ENCODE assay signal across 18 cellular contexts in the genomic region with DNA sequence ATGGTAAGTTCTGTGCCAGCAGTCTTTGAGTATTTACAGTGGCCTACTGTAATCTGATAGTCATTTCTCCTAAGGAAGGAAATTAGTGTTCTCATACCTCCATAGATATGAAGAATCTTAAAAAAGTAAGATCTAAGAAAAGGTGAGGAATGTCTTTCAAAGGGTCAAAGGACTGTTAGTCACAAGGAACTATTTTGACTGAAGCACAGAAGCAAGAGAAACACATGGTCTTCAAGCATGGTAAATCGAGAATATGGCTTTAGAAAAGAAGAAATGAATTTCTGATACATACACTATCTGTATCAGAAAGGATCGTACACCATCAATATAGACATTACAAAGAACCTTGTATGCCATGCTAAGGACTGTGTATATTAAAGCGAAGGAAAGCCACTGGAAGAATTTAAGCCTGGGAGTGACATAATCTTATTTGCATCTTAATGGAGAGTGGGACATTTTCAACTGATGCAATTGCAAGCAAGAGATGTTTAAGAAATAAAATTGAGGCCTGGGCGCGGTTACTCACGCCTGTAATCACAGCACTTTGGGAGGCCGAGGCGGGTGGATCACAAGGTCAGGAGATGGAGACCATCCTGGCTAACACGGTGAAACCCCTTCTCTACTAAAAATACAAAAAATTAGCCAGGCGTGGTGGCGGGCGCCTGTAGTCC. TPM values are rescaled to one million over a fixed set of nuclear protein-coding genes. Genes with fewer than 3 reads are reported as not detected.
DNase-seq lines count a peak whose midpoint lies in the region; ATAC-seq, FAIRE-seq and TF ChIP-seq lines count a peak whose summit lies in the region.
"Had no signal": no experiment of that assay in that cellular context is flagged by ENCODE, and none has a peak within 500 bp of the region (broad histone marks: within the 10 kb centered on the region; RNA-seq: fewer than 3 reads in every experiment).

No MANE protein-coding gene starts in this region.

- WGBS in K562 (ENCODE audit: insufficient coverage, low coverage, missing lambda C conversion rate) = 44% methylated on average over 9 of the region's 12 CpGs

- TF ChIP-seq CTCF in K562 (IDR thresholded peaks at IDR 0.05 in 2 of 3, conservative IDR thresholded peaks at IDR 0.05 in 1 of 3; ENCODE audit: insufficient read depth in 2 of 3, low read depth in 1 of 3, low read length in 3 of 3) (no peak), ascending aorta (IDR thresholded peaks at IDR 0.05) (no peak), endothelial cell (IDR thresholded peaks at IDR 0.05; ENCODE audit: unreplicated experiment) (no peak)

- in situ Hi-C loops in K562 (cut with MboI) = no loop called here

- H3K27me3 ChIP-seq in K562 (ENCODE audit: control insufficient read depth in 2 of 2, insufficient read depth in 2 of 2, low read length in 2 of 2) (no peaks in the 10 kb centered on the region), SJCRH30 (no peaks in the 10 kb centered on the region), ascending aorta (no peaks in the 10 kb centered on the region)
- H3K27me3 ChIP-seq: BLaER1 treated with 17β-estradiol and CSF1 and Interleukin-3, amounts not matched to agents 10 nM and 100 nM had no signal

- H3K9me3 ChIP-seq in K562 (replicated peaks; ENCODE audit: control insufficient read depth, insufficient read depth, low read depth, low read length) (no peaks in the 10 kb centered on the region), SJCRH30 (replicated peaks) (no peaks in the 10 kb centered on the region), ascending aorta (no peaks in the 10 kb centered on the region)
- H3K9me3 ChIP-seq: BLaER1 treated with 17β-estradiol and CSF1 and Interleukin-3, amounts not matched to agents 10 nM and 100 nM had no signal

- POLR2A ChIA-PET in K562 (lab: Yijun Ruan, JAX) = no interaction called here

- intact Hi-C loops in K562 (cut with micrococcal nuclease) = loop anchor here (10.0 kb wide), 1 partner anchor 76 kb away; no protein-coding TSS in a partner anchor
- intact Hi-C loops in ascending aorta (cut with DNase I) = no loop called here

- no peak; a peak in 1 of 4 replicates for TF ChIP-seq RAD21 in K562 (CRISPR knock-in tag; conservative IDR thresholded peaks at IDR 0.05 in 1 of 2, IDR thresholded peaks at IDR 0.05 in 1 of 2)

- CTCF ChIA-PET in K562 (lab: Yijun Ruan, JAX; ENCODE audit: low intra/inter-chr PET ratio) = interaction anchor here (0.6 kb wide), 1 partner anchor 66 kb away, joined by 3 read pairs; no protein-coding TSS in a partner anchor

- FAIRE-seq in K562 (lab: Jason Lieb, UNC) = no peak
- FAIRE-seq: HTR-8/SVneo had no signal

- H3K36me3 ChIP-seq in K562 (ENCODE audit: control insufficient read depth, insufficient read depth, low read length) (no peaks in the 10 kb centered on the region), SJCRH30 (no peaks in the 10 kb centered on the region), ascending aorta (no peaks in the 10 kb centered on the region)
- H3K36me3 ChIP-seq: BLaER1 treated with 17β-estradiol and CSF1 and Interleukin-3, amounts not matched to agents 10 nM and 100 nM had no signal

- no peak overlapping the region for H3K4me3 Mint-ChIP-seq in stimulated activated naive CD8-positive, alpha-beta T cell treated with anti-CD3 and anti-CD28 coated beads, Interleukin-15, amount 100 ng/mL, for 72 hours
- H3K4me3 Mint-ChIP-seq in endothelial cell (ENCODE audit: unreplicated experiment) = no peak overlapping the region
- H3K4me3 Mint-ChIP-seq: B cell; CD8-positive, alpha-beta T cell; IgD-negative memory B cell had no signal

- no peak for TF ChIP-seq POLR2A in K562 (conservative IDR thresholded peaks at IDR 0.05)

- peaks cover 26% of the 10 kb centered on the region for H3K4me1 Mint-ChIP-seq in stimulated activated naive CD8-positive, alpha-beta T cell treated with anti-CD3 and anti-CD28 coated beads, Interleukin-15, amount 100 ng/mL, for 72 hours
- peaks cover 21% of the 10 kb centered on the region for H3K4me1 Mint-ChIP-seq in endothelial cell (ENCODE audit: unreplicated experiment)

- peaks cover 16 to 19% of the 10 kb centered on the region in 2 experiments; a peak in 4 of 5 replicates for H3K4me1 ChIP-seq in K562 (replicated peaks in 1 of 2; ENCODE audit: control insufficient read depth in 2 of 2, insufficient read depth in 2 of 2, low read length in 2 of 2)
- peaks cover 11% of the 10 kb centered on the region for H3K4me1 ChIP-seq in SJCRH30
- peaks cover 0 to 4% of the 10 kb centered on the region in 2 donors for H3K4me1 ChIP-seq in ascending aorta

- H3K9me1 ChIP-seq in K562 (ENCODE audit: control insufficient read depth, insufficient read depth, low read length) = no peaks in the 10 kb centered on the region

- H3K9me3 Mint-ChIP-seq in stimulated activated naive CD8-positive, alpha-beta T cell treated with anti-CD3 and anti-CD28 coated beads, Interleukin-15, amount 100 ng/mL, for 72 hours = no peaks in the 10 kb centered on the region
- no peaks in the 10 kb centered on the region for H3K9me3 Mint-ChIP-seq in endothelial cell (ENCODE audit: unreplicated experiment)
- H3K9me3 Mint-ChIP-seq: CD8-positive, alpha-beta T cell; IgD-negative memory B cell had no signal

- no peaks in the 10 kb centered on the region for H3K79me2 ChIP-seq in K562 (ENCODE audit: control insufficient read depth, insufficient read depth, low read length)

- no peak overlapping the region for H3K4me2 ChIP-seq in K562 (ENCODE audit: insufficient read depth, low read length)
- H3K4me2 ChIP-seq: BLaER1 treated with 17β-estradiol and CSF1 and Interleukin-3, amounts not matched to agents 10 nM and 100 nM had no signal

- peaks cover 3% of the 10 kb centered on the region for H3K36me3 Mint-ChIP-seq in endothelial cell (ENCODE audit: low read depth, unreplicated experiment)
- H3K36me3 Mint-ChIP-seq: CD8-positive, alpha-beta T cell had no signal

- no peak overlapping the region for H3K9ac ChIP-seq in K562 (ENCODE audit: insufficient read depth in 1 of 2, low read depth in 2 of 2, low read length in 2 of 2)
- H3K9ac ChIP-seq: BLaER1 treated with 17β-estradiol and CSF1 and Interleukin-3, amounts not matched to agents 10 nM and 100 nM had no signal

- H3K27ac ChIP-seq in K562 (ENCODE audit: extremely low read depth, low read depth, low read length) (no peak overlapping the region), SJCRH30 (no peak overlapping the region), ascending aorta (no peak overlapping the region)
- H3K27ac ChIP-seq: BLaER1 treated with 17β-estradiol and CSF1 and Interleukin-3, amounts not matched to agents 10 nM and 100 nM had no signal

- H2AFZ ChIP-seq in K562 (ENCODE audit: low read depth, low read length) = 0 out of 2 replicates have a peak overlapping the region, but pooled peaks have one; percentile 26

- no peak overlapping the region for H3K4me3 ChIP-seq in K562
- H3K4me3 ChIP-seq in SJCRH30 = no peak overlapping the region
- H3K4me3 ChIP-seq in ascending aorta = no peak overlapping the region
- H3K4me3 ChIP-seq: BLaER1 treated with 17β-estradiol and CSF1 and Interleukin-3, amounts not matched to agents 10 nM and 100 nM had no signal

- no peak for DNase-seq in stimulated activated naive CD8-positive, alpha-beta T cell treated with anti-CD3 and anti-CD28 coated beads, Interleukin-15, amount 100 ng/mL, for 72 hours
- no peak for DNase-seq in stimulated activated naive CD8-positive, alpha-beta T cell treated with anti-CD3 and anti-CD28 coated beads, Interleukin-15, Interleukin-2, amounts not matched to agents 100 U/mL and 50 U/mL, for 24 hours
- DNase-seq in OCI-M1 (lab: John Stamatoyannopoulos, UW) (peak; percentile 17), K562 (ENCODE audit: extremely low read depth in 1 of 4, low spot score in 3 of 4) (no peak), SJCRH30 (no peak), ascending aorta (ENCODE audit: low spot score in 2 of 2) (no peak), endothelial cell (ENCODE audit: low spot score) (no peak)
- DNase-seq: 8988T; Calu3; CD8-positive, alpha-beta T cell; DMS79 treated with DMSO at 0.1 percent for 48 hours; GF-D8; GOT3; H7 had no signal

- ATAC-seq in stimulated activated naive CD8-positive, alpha-beta T cell treated with anti-CD3 and anti-CD28 coated beads, Interleukin-15, amount 100 ng/mL, for 72 hours = no peak
- ATAC-seq in stimulated activated naive CD8-positive, alpha-beta T cell treated with anti-CD3 and anti-CD28 coated beads, Interleukin-15, Interleukin-2, amounts not matched to agents 100 U/mL and 50 U/mL, for 24 hours = no peak
- peak; percentile 30 for ATAC-seq in K562
- ATAC-seq: CD8-positive, alpha-beta T cell had no signal

- BruUV-seq in K562 (replicated peaks; lab: Mats Ljungman, UMichigan) = no TSS peak

- H3K27me3 Mint-ChIP-seq in stimulated activated naive CD8-positive, alpha-beta T cell treated with anti-CD3 and anti-CD28 coated beads, Interleukin-15, amount 100 ng/mL, for 72 hours = no peaks in the 10 kb centered on the region
- H3K27me3 Mint-ChIP-seq in endothelial cell (ENCODE audit: unreplicated experiment) = peaks cover 9% of the 10 kb centered on the region
- H3K27me3 Mint-ChIP-seq: B cell, IgD-negative memory B cell had no signal

- TF ChIP-seq EP300 in K562 (IDR thresholded peaks at IDR 0.05; ENCODE audit: low read length) = peak; percentile 72

- no peaks in the 10 kb centered on the region for H4K20me1 ChIP-seq in K562 (replicated peaks; ENCODE audit: control insufficient read depth, insufficient read depth, low read length)
- H4K20me1 ChIP-seq: BLaER1 treated with 17β-estradiol and CSF1 and Interleukin-3, amounts not matched to agents 10 nM and 100 nM had no signal

- peak overlapping the region; percentile 55 to 61 for H3K27ac Mint-ChIP-seq in stimulated activated naive CD8-positive, alpha-beta T cell treated with anti-CD3 and anti-CD28 coated beads, Interleukin-15, amount 100 ng/mL, for 72 hours
- no peak overlapping the region for H3K27ac Mint-ChIP-seq in endothelial cell (ENCODE audit: unreplicated experiment)
- H3K27ac Mint-ChIP-seq: B cell; CD8-positive, alpha-beta T cell; IgD-negative memory B cell had no signal

RNA-seq across cellular contexts. Expression of a gene that starts 5.5 kb away (rescaled TPM):
- 62.8 and 189 TPM in 2 replicates for total RNA-seq in K562 (2011; cell fraction: chromatin; rRNA removed; ENCODE audit: low replicate concordance)
- total RNA-seq in K562 (2011; cell fraction: nucleolus; rRNA removed) = 38.7 and 57.9 TPM in 2 replicates
- total RNA-seq in K562 (2011; cell fraction: nucleoplasm; rRNA removed) = 77.0 and 137 TPM in 2 replicates
- 29.4 and 36.9 TPM in 2 replicates for total RNA-seq in K562 (2014; rRNA removed)
- 52.7 and 62.3 TPM in 2 replicates for total RNA-seq in K562 (2014; rRNA removed; fragmentation: Illumina TruSeq; extraction: Trizol)
- 44.8 and 50.7 TPM in 2 replicates for total RNA-seq in K562 (2015; rRNA removed; fragmentation: Illumina TruSeq; extraction: Trizol)
- 40.1 and 40.6 TPM in 2 replicates for total RNA-seq in K562 (2021)
- 25.0 and 34.4 TPM in 2 replicates for polyA plus RNA-seq in K562 (2011; rRNA removed)
- polyA plus RNA-seq in K562 (2011; cell fraction: cytosol; rRNA removed) = 6.8 and 12.6 TPM in 2 replicates
- 16.4 and 18.5 TPM in 2 replicates for polyA plus RNA-seq in K562 (2011; cell fraction: nucleus; rRNA removed)
- 16.3 and 25.4 TPM in 2 replicates for polyA plus RNA-seq in K562 (2012)
- polyA plus RNA-seq in K562 (2014; fragmentation: Illumina TruSeq; extraction: Trizol) = 24.3 and 27.5 TPM in 2 replicates
- polyA plus RNA-seq in K562 (2014; fragmentation: Nextera tagmentation; extraction: Ambion mirVana) = 10 to 100 TPM; 10.6 to 12.3 TPM
- polyA plus RNA-seq in K562 (2014; rRNA removed) = 16.8 and 18.1 TPM in 2 replicates
- 124 and 128 TPM in 2 replicates for polyA minus RNA-seq in K562 (2011; rRNA and poly(A)+ RNA removed)
- 34.7 and 48.2 TPM in 2 replicates for polyA minus RNA-seq in K562 (2011; cell fraction: cytosol; rRNA and poly(A)+ RNA removed)
- 53.2 and 81.9 TPM in 2 replicates for polyA minus RNA-seq in K562 (2011; cell fraction: nucleus; rRNA and poly(A)+ RNA removed)
- 29.9 and 35.4 TPM in 2 replicates for total RNA-seq in SJCRH30 (2014; rRNA removed; shearing (Covaris generic))
- total RNA-seq in ascending aorta = 20.4 TPM
- 61.2 TPM for total RNA-seq in endothelial cell (ENCODE audit: unreplicated experiment)
